Comparison of ENCODE assay signal across 19 cellular contexts in the genomic region with DNA sequence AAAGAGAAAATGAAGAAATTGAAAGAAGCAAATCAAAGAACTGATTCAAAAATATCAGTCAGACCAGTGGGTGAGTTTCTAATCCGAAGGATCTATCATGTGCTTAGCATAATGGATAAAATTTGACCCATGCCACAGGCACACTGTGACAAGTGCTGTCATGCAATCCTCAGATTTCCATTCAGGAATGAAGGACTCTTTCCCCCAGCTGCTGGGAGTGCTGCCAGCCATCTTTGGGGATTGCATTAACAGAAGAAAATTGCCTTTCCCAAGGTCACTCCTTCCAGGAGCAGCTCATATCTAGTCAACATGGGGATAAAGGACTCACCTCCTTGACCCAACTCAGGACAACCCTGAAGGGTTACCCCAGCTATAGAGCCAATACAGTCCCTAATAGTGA.
"Had no signal": no experiment of that assay in that cellular context is flagged by ENCODE, and none has a peak within 500 bp of the region (broad histone marks: within the 10 kb centered on the region; RNA-seq: fewer than 3 reads in every experiment).

No MANE protein-coding gene starts in this region.

- ATAC-seq: gastroesophageal sphincter, left lobe of liver, mucosa of descending colon, natural killer cell, sciatic nerve had no signal

- H3K4me3 Mint-ChIP-seq: natural killer cell, neural crest cell had no signal

- H3K4me3 ChIP-seq: colonic mucosa, esophagus squamous epithelium, gastroesophageal sphincter, mucosa of descending colon, skin epidermis, stomach, thoracic aorta had no signal

- H3K36me3 Mint-ChIP-seq: natural killer cell had no signal

- DNase-seq: colonic mucosa; dermis blood vessel endothelial cell; esophagus squamous epithelium; glutamatergic neuron; islet precursor cell; mucosa of descending colon; natural killer cell; posterior cingulate gyrus; stimulated activated CD4-positive, alpha-beta T cell treated with anti-CD3 and anti-CD28 coated beads, Interleukin-12 subunit alpha, Interleukin-12 subunit beta, amount 100 ng/mL, for 4 hours; stimulated activated naive CD4-positive, alpha-beta T cell; stomach; substantia nigra; trophoblast cell had no signal

- H3K27ac Mint-ChIP-seq: natural killer cell had no signal

- H3K4me1 Mint-ChIP-seq: natural killer cell, neural crest cell had no signal

- H3K36me3 ChIP-seq: colonic mucosa, esophagus squamous epithelium, gastroesophageal sphincter, stomach, thoracic aorta had no signal

- H3K27me3 ChIP-seq: colonic mucosa, esophagus squamous epithelium, gastroesophageal sphincter, stomach had no signal
